ENCODE assay signal across 16 cellular contexts in the genomic region with DNA sequence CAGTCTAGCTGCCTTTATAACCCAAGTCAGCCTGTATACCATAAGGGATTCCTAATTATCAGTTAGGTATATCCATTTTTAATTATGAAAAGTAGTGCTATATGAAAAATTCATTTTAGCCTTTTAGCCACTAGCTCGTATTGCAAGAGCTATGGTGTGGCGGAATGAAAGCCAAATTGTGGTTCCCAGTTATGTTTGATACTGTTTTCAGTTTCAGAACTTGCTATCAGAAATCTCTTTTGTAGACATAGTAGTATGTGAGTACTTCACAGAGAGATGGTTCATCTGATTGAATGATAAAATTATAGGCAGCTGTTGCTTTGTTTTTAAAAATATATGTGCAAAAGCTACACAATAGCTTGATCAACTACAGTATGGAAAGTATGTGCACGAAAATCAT.
A peak's percentile ranks its signal among the peaks of the same experiment; 100 is the strongest.
DNase-seq lines count a peak whose midpoint lies in the region; ATAC-seq and TF ChIP-seq lines count a peak whose summit lies in the region.
"Had no signal": no experiment of that assay in that cellular context is flagged by ENCODE, and none has a peak within 500 bp of the region (broad histone marks: within the 10 kb centered on the region; RNA-seq: fewer than 3 reads in every experiment).

No MANE protein-coding gene starts in this region.

- H3K4me1 ChIP-seq in stomach = peaks cover 0 to 4% (median 0%) of the 10 kb centered on the region in 4 donors

- WGBS in stomach, 5 donors = 84 to 87% (median 86%) methylated on average over 3 of the region's 3 CpGs

- no peak for TF ChIP-seq EP300 in stomach (IDR thresholded peaks at IDR 0.05)

- no peaks in the 10 kb centered on the region for H3K27me3 Mint-ChIP-seq in activated T-cell treated with anti-CD3 and anti-CD28 coated beads, Interleukin-2, amount 50 U/mL, for 72 hours (ENCODE audit: low read depth)
- no peaks in the 10 kb centered on the region for H3K27me3 Mint-ChIP-seq in activated T-cell treated with anti-CD3 and anti-CD28 coated beads, Interleukin-2, amount 50 U/mL, for 24 hours
- no peaks in the 10 kb centered on the region for H3K27me3 Mint-ChIP-seq in natural killer cell (ENCODE audit: low read depth in 2 of 2)
- H3K27me3 Mint-ChIP-seq: CD4-positive, alpha-beta memory T cell had no signal

- ATAC-seq in activated T-cell treated with anti-CD3 and anti-CD28 coated beads, Interleukin-2, amount 50 U/mL, for 72 hours (replicated peaks in 1 of 2) = peak; percentile 61 to 63
- ATAC-seq in GM21423 (IDR thresholded peaks at IDR 0.05; ENCODE audit: unreplicated experiment) (peak; percentile 85), HG03354 (IDR thresholded peaks at IDR 0.05; ENCODE audit: poor library complexity, severe bottlenecking, unreplicated experiment) (peak; percentile 58), natural killer cell (peak; percentile 22 to 62 (median 53)), HG03039 (IDR thresholded peaks at IDR 0.05; ENCODE audit: unreplicated experiment) (no peak)
- ATAC-seq: HCT116 had no signal

- TF ChIP-seq CTCF in natural killer cell (IDR thresholded peaks at IDR 0.05) (no peak), stomach (IDR thresholded peaks at IDR 0.05) (no peak)

- no peaks in the 10 kb centered on the region for H3K36me3 ChIP-seq in stomach
- H3K36me3 ChIP-seq: esophagus muscularis mucosa had no signal

- peaks cover 17% of the 10 kb centered on the region for H3K4me1 Mint-ChIP-seq in activated T-cell treated with anti-CD3 and anti-CD28 coated beads, Interleukin-2, amount 50 U/mL, for 72 hours (ENCODE audit: low read depth)
- H3K4me1 Mint-ChIP-seq in activated T-cell treated with anti-CD3 and anti-CD28 coated beads, Interleukin-2, amount 50 U/mL, for 24 hours (ENCODE audit: low read depth) = peaks cover 22% of the 10 kb centered on the region
- H3K4me1 Mint-ChIP-seq in natural killer cell = peaks cover 40 to 42% of the 10 kb centered on the region in 2 donors

- no peaks in the 10 kb centered on the region for H3K9me3 Mint-ChIP-seq in activated T-cell treated with anti-CD3 and anti-CD28 coated beads, Interleukin-2, amount 50 U/mL, for 72 hours
- H3K9me3 Mint-ChIP-seq in activated T-cell treated with anti-CD3 and anti-CD28 coated beads, Interleukin-2, amount 50 U/mL, for 24 hours = no peaks in the 10 kb centered on the region
- no peaks in the 10 kb centered on the region for H3K9me3 Mint-ChIP-seq in natural killer cell
- H3K9me3 Mint-ChIP-seq: CD4-positive, alpha-beta memory T cell had no signal

- no peak overlapping the region for H3K27ac Mint-ChIP-seq in activated T-cell treated with anti-CD3 and anti-CD28 coated beads, Interleukin-2, amount 50 U/mL, for 72 hours
- H3K27ac Mint-ChIP-seq in activated T-cell treated with anti-CD3 and anti-CD28 coated beads, Interleukin-2, amount 50 U/mL, for 24 hours = no peak overlapping the region
- peak overlapping the region; percentile 88 to 98 for H3K27ac Mint-ChIP-seq in natural killer cell

- DNase-seq in activated T-cell treated with anti-CD3 and anti-CD28 coated beads, Interleukin-2, amount 50 U/mL, for 72 hours = no peak
- DNase-seq in activated T-cell treated with anti-CD3 and anti-CD28 coated beads, Interleukin-2, amount 50 U/mL, for 24 hours = no peak
- DNase-seq in natural killer cell (no peak), stomach (no peak), hepatic stellate cell (ENCODE audit: low spot score) (no peak)
- DNase-seq: activated CD4-positive, alpha-beta T cell treated with anti-CD3 and anti-CD28 coated beads, Interleukin-2, amount 50 U/mL, for 48 hours; activated effector memory CD4-positive, alpha-beta T cell treated with Interleukin-2 at 50 U/mL for 16 hours; CD4-positive, alpha-beta memory T cell; kidney glomerular epithelial cell; NCI-H2171 treated with DMSO at 0.1 percent for 48 hours; SIG-M5 had no signal

- H3K4me3 Mint-ChIP-seq in activated T-cell treated with anti-CD3 and anti-CD28 coated beads, Interleukin-2, amount 50 U/mL, for 72 hours = peak overlapping the region in 1 of 2 donors; percentile 16
- H3K4me3 Mint-ChIP-seq in activated T-cell treated with anti-CD3 and anti-CD28 coated beads, Interleukin-2, amount 50 U/mL, for 24 hours = no peak overlapping the region
- H3K4me3 Mint-ChIP-seq in natural killer cell = peak overlapping the region; percentile 73
- H3K4me3 Mint-ChIP-seq: CD4-positive, alpha-beta memory T cell had no signal

- H3K4me3 ChIP-seq in stomach = no peak overlapping the region
- H3K4me3 ChIP-seq: esophagus muscularis mucosa had no signal

- no peaks in the 10 kb centered on the region for H3K9me3 ChIP-seq in stomach
- H3K9me3 ChIP-seq: esophagus muscularis mucosa had no signal

- TF ChIP-seq POLR2A in stomach (IDR thresholded peaks at IDR 0.05) = no peak

- intact Hi-C loops in natural killer cell (cut with micrococcal nuclease) (loop anchor here (1.0 kb wide), 1 partner anchor 43 kb away; no protein-coding TSS in a partner anchor), stomach (cut with DNase I; ENCODE audit: low total_unique reads) (no loop called here)

- H3K27me3 ChIP-seq in stomach = no peaks in the 10 kb centered on the region
- H3K27me3 ChIP-seq: esophagus muscularis mucosa had no signal

- H3K27ac ChIP-seq in stomach = no peak overlapping the region
- H3K27ac ChIP-seq: esophagus muscularis mucosa had no signal

- no peaks in the 10 kb centered on the region for H3K36me3 Mint-ChIP-seq in activated T-cell treated with anti-CD3 and anti-CD28 coated beads, Interleukin-2, amount 50 U/mL, for 72 hours (ENCODE audit: insufficient read depth in 2 of 2)
- peaks cover 19% of the 10 kb centered on the region for H3K36me3 Mint-ChIP-seq in activated T-cell treated with anti-CD3 and anti-CD28 coated beads, Interleukin-2, amount 50 U/mL, for 24 hours (ENCODE audit: low read depth)
- no peaks in the 10 kb centered on the region for H3K36me3 Mint-ChIP-seq in natural killer cell

Comparison
In these comparisons a context has a peak if more than half of its experiments do, and no peak if none do; other contexts are left out.
1. H3K27ac Mint-ChIP-seq: peak in natural killer cell (2 of 2); none in activated T-cell treated with anti-CD3 and anti-CD28 coated beads, Interleukin-2, amount 50 U/mL, for 72 hours (single experiment) and activated T-cell treated with anti-CD3 and anti-CD28 coated beads, Interleukin-2, amount 50 U/mL, for 24 hours (single experiment).